29 cellular contexts compared by ENCODE assay signal in the genomic region with DNA sequence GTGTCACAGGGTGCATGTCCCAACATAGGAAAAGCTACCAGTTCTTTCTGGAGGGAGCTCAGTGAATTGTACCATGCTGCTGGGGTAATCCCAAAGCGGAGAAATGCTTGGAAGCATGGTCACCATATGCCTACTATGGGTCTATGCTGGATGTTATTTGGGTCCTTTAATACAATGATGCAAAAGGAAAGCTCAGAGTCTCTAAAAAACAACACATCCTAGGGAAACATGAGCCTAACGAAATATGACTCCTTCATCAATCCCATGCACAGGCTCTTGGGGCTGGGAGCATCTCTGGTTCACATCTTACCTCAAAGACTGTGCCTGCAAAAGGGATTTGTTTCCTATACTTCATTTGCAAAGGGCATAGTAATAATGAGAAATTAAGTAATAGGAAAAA.
DNase-seq lines count a peak whose midpoint lies in the region; ATAC-seq and TF ChIP-seq lines count a peak whose summit lies in the region.
"Had no signal": no experiment of that assay in that cellular context is flagged by ENCODE, and none has a peak within 500 bp of the region (broad histone marks: within the 10 kb centered on the region; RNA-seq: fewer than 3 reads in every experiment).

No MANE protein-coding gene starts in this region.

- CTCF ChIA-PET in PC-3 (lab: Charles Lee): interaction anchor here (0.6 kb wide), 1 partner anchor 157 kb away, joined by 3 read pairs; no protein-coding TSS in a partner anchor

- no peaks in the 10 kb centered on the region for H3K9me3 ChIP-seq in PC-3 (ENCODE audit: low read length)
- H3K9me3 ChIP-seq: breast epithelium, right atrium auricular region, suprapubic skin had no signal

- H3K36me3 Mint-ChIP-seq in GM23338 (ENCODE audit: low read depth) (no peaks in the 10 kb centered on the region; the same call in 2 of the 3 replicates), mesothelial cell of epicardium (no peaks in the 10 kb centered on the region)

- H3K36me3 ChIP-seq in GM23338 (ENCODE audit: insufficient read depth) (no peaks in the 10 kb centered on the region), PC-3 (ENCODE audit: low read depth, low read length) (no peaks in the 10 kb centered on the region)
- H3K36me3 ChIP-seq: breast epithelium, right atrium auricular region, suprapubic skin had no signal

- no peak overlapping the region for H3K4me3 ChIP-seq in GM23338
- H3K4me3 ChIP-seq in PC-3 (ENCODE audit: low read length): no peak overlapping the region
- H3K4me3 ChIP-seq: breast epithelium, PC-9, right atrium auricular region, suprapubic skin had no signal

- no peaks in the 10 kb centered on the region for H3K9me2 ChIP-seq in GM23338 (ENCODE audit: insufficient read depth)
- no peaks in the 10 kb centered on the region for H3K9me2 ChIP-seq in PC-3 (replicated peaks; ENCODE audit: low read length)

- H3K27me3 ChIP-seq in GM23338 (ENCODE audit: insufficient read depth) (no peaks in the 10 kb centered on the region), PC-3 (ENCODE audit: low read length) (no peaks in the 10 kb centered on the region)
- H3K27me3 ChIP-seq: breast epithelium, right atrium auricular region, suprapubic skin had no signal

- no peak overlapping the region for H2AFZ ChIP-seq in GM23338
- H2AFZ ChIP-seq in PC-3 (ENCODE audit: low read length): no peak overlapping the region
- H2AFZ ChIP-seq: parathyroid adenoma, PC-9 had no signal

- H3K79me2 ChIP-seq in GM23338 (replicated peaks; ENCODE audit: insufficient read depth): no peaks in the 10 kb centered on the region
- no peaks in the 10 kb centered on the region for H3K79me2 ChIP-seq in PC-3 (ENCODE audit: low read length)
- H3K79me2 ChIP-seq: parathyroid adenoma had no signal

- H3K27me3 Mint-ChIP-seq in GM23338 (ENCODE audit: insufficient read depth, low read depth, poor library complexity) (no peaks in the 10 kb centered on the region), mesothelial cell of epicardium (ENCODE audit: low read depth) (no peaks in the 10 kb centered on the region)
- H3K27me3 Mint-ChIP-seq: activated CD4-positive, alpha-beta memory T cell treated with anti-CD3 and anti-CD28 coated beads, Interleukin-2, amount 10 ng/mL, durations not matched to agents 7 days and 5 days; activated naive CD4-positive, alpha-beta T cell treated with anti-CD3 and anti-CD28 coated beads, Interleukin-2, amount 50 U/mL, for 24 hours; B cell; CD4-positive, alpha-beta memory T cell had no signal

- no peak overlapping the region for H3K27ac Mint-ChIP-seq in GM23338
- peak overlapping the region; percentile 97 for H3K27ac Mint-ChIP-seq in mesothelial cell of epicardium
- H3K27ac Mint-ChIP-seq: activated CD4-positive, alpha-beta memory T cell treated with anti-CD3 and anti-CD28 coated beads, Interleukin-2, amount 10 ng/mL, durations not matched to agents 7 days and 5 days; activated naive CD4-positive, alpha-beta T cell treated with anti-CD3 and anti-CD28 coated beads, Interleukin-2, amount 50 U/mL, for 24 hours; B cell had no signal

- intact Hi-C loops in PC-3 (cut with micrococcal nuclease): loop anchor here (5.0 to 10.0 kb wide), 2 partner anchors 140 to 172 kb away; a partner anchor contains a TSS

- H3K9me3 Mint-ChIP-seq in GM23338 (no peaks in the 10 kb centered on the region), mesothelial cell of epicardium (peaks cover 3% of the 10 kb centered on the region)
- H3K9me3 Mint-ChIP-seq: activated CD4-positive, alpha-beta memory T cell treated with anti-CD3 and anti-CD28 coated beads, Interleukin-2, amount 10 ng/mL, durations not matched to agents 7 days and 5 days; activated naive CD4-positive, alpha-beta T cell treated with anti-CD3 and anti-CD28 coated beads, Interleukin-2, amount 50 U/mL, for 24 hours; neural crest cell had no signal

- H3F3A ChIP-seq in GM23338 (replicated peaks; ENCODE audit: low read depth) (no peaks in the 10 kb centered on the region), PC-3 (ENCODE audit: low read length, unreplicated experiment) (no peaks in the 10 kb centered on the region)

- ATAC-seq in GM23338 (no peak; the same call in 2 of the 3 replicates), PC-3 (no peak), omental fat pad (ENCODE audit: low FRiP score) (no peak), GM21360 (IDR thresholded peaks at IDR 0.05; ENCODE audit: unreplicated experiment) (no peak)
- ATAC-seq: left lobe of liver had no signal

- TF ChIP-seq CTCF in GM23338 (conservative IDR thresholded peaks at IDR 0.05; ENCODE audit: low read depth in 2 of 2): no peak
- no peak for TF ChIP-seq CTCF in PC-3 (conservative IDR thresholded peaks at IDR 0.05; ENCODE audit: low read depth, low read length)
- TF ChIP-seq CTCF in mesothelial cell of epicardium (IDR thresholded peaks at IDR 0.05; ENCODE audit: unreplicated experiment): no peak
- TF ChIP-seq CTCF in omental fat pad (IDR thresholded peaks at IDR 0.05): no peak

- no peaks in the 10 kb centered on the region for H4K20me1 ChIP-seq in GM23338 (replicated peaks; ENCODE audit: insufficient read depth)
- H4K20me1 ChIP-seq in PC-3 (ENCODE audit: low read length): no peaks in the 10 kb centered on the region

- DNase-seq in GM23338 (ENCODE audit: low spot score) (peak; percentile 17), PC-3 (no peak), epithelial cell of prostate (ENCODE audit: low read depth, low spot score) (no peak), mesothelial cell of epicardium (ENCODE audit: low spot score in 2 of 2, unreplicated experiment in 2 of 2) (no peak), HT-29 (ENCODE audit: low spot score) (no peak), RPMI8226 (no peak), omental fat pad (ENCODE audit: low spot score) (no peak)
- DNase-seq: ACHN; activated CD4-positive, alpha-beta memory T cell treated with anti-CD3 and anti-CD28 coated beads, Interleukin-2, amount 10 ng/mL, durations not matched to agents 7 days and 5 days; amygdala; CD4-positive, alpha-beta memory T cell; H7; NCI-H1092 treated with DMSO at 0.1 percent for 48 hours; NCI-H187; NCI-H524 treated with DMSO at 0.1 percent for 48 hours; PC-9; SHP77 treated with DMSO at 0.1 percent for 48 hours; small intestine; stimulated activated CD4-positive, alpha-beta T cell treated with anti-CD3 and anti-CD28 coated beads, Interleukin-1b, Interleukin-23, amount 100 ng/mL, for 48 hours; stimulated activated naive CD4-positive, alpha-beta T cell treated with Interleukin-2 at 50 U/mL for 16 hours had no signal

- H3K9ac ChIP-seq in PC-3 (ENCODE audit: low read length): no peak overlapping the region
- H3K9ac ChIP-seq: parathyroid adenoma had no signal

- H3K4me1 Mint-ChIP-seq in GM23338 (peaks cover 17% of the 10 kb centered on the region), mesothelial cell of epicardium (peaks cover 52% of the 10 kb centered on the region)

- H3K27ac ChIP-seq in GM23338 (ENCODE audit: low read depth): no peak overlapping the region
- no peak overlapping the region for H3K27ac ChIP-seq in PC-3 (ENCODE audit: low read length)
- peak overlapping the region; percentile 98 for H3K27ac ChIP-seq in epithelial cell of prostate
- H3K27ac ChIP-seq: parathyroid adenoma, right atrium auricular region, suprapubic skin had no signal

- BruUV-seq in PC-3 (replicated peaks; lab: Mats Ljungman, UMichigan): no TSS peak

- no peak overlapping the region for H3K4me2 ChIP-seq in GM23338
- 0 out of 2 replicates have a peak overlapping the region, but pooled peaks have one; percentile 82 for H3K4me2 ChIP-seq in PC-3 (ENCODE audit: low read length)

- POLR2A ChIA-PET in PC-3 (lab: Charles Lee; ENCODE audit: unreplicated experiment): no interaction called here

- H3K4me3 Mint-ChIP-seq in GM23338 (no peak overlapping the region), mesothelial cell of epicardium (no peak overlapping the region)
- H3K4me3 Mint-ChIP-seq: activated CD4-positive, alpha-beta memory T cell treated with anti-CD3 and anti-CD28 coated beads, Interleukin-2, amount 10 ng/mL, durations not matched to agents 7 days and 5 days; activated naive CD4-positive, alpha-beta T cell treated with anti-CD3 and anti-CD28 coated beads, Interleukin-2, amount 50 U/mL, for 24 hours; B cell; CD4-positive, alpha-beta memory T cell; neural crest cell had no signal

- H3K4me1 ChIP-seq in GM23338 (ENCODE audit: insufficient read depth): 0 out of 2 replicates have a peak, but pooled peaks cover 10% of the 10 kb centered on the region
- H3K4me1 ChIP-seq in PC-3 (ENCODE audit: insufficient read depth, low read length): peaks cover 46% of the 10 kb centered on the region

TF ChIP-seq in GM23338, 12 proteins besides CTCF, POLR2A, EP300 and RAD21 (continues in another document):
- no peak for TF ChIP-seq POLR2AphosphoS5 (IDR thresholded peaks at IDR 0.05; ENCODE audit: low read depth)
- TF ChIP-seq ZNF114 (CRISPR knock-in tag; IDR thresholded peaks at IDR 0.05): no peak
- no peak for TF ChIP-seq NANOG (IDR thresholded peaks at IDR 0.05; ENCODE audit: borderline replicate concordance)
